In genomic region chr12:10211975-10212622, GRCh38 we compare ENCODE assay signal across 1 cellular context.
A peak's percentile ranks its signal among the peaks of the same experiment; 100 is the strongest.
TF ChIP-seq lines count a peak whose summit lies in the region.

No MANE protein-coding gene starts in this region.

TF ChIP-seq in HepG2, 621 proteins besides CTCF, POLR2A, EP300 and RAD21 (continued from another document and continues in another):
- 0 out of 2 replicates have a peak, but pooled peaks have one; percentile 21 for TF ChIP-seq ZNF800 (CRISPR knock-in tag; IDR thresholded peaks at IDR 0.05)
- no peak for TF ChIP-seq ZNF362 (CRISPR knock-in tag; IDR thresholded peaks at IDR 0.05; ENCODE audit: borderline replicate concordance)
- TF ChIP-seq KAT8 (CRISPR knock-in tag; IDR thresholded peaks at IDR 0.05): peak; percentile 59
- TF ChIP-seq MNT (IDR thresholded peaks at IDR 0.05): peak; percentile 20; the same call in 1 of the 2 replicates
- peak; percentile 71; the same call in 1 of the 2 replicates for TF ChIP-seq RXRB (CRISPR knock-in tag; IDR thresholded peaks at IDR 0.05; ENCODE audit: borderline replicate concordance)
- peak; percentile 75 for TF ChIP-seq MLX (CRISPR knock-in tag; IDR thresholded peaks at IDR 0.05)
- no peak for TF ChIP-seq ZNF75D (CRISPR knock-in tag; IDR thresholded peaks at IDR 0.05; ENCODE audit: borderline replicate concordance)
- TF ChIP-seq SALL1 (CRISPR knock-in tag; IDR thresholded peaks at IDR 0.05): peak; percentile 86
- TF ChIP-seq ZNF12 (CRISPR knock-in tag; IDR thresholded peaks at IDR 0.05): 0 out of 2 replicates have a peak, but pooled peaks have one; percentile 8
- TF ChIP-seq JUN (CRISPR knock-in tag; IDR thresholded peaks at IDR 0.05): no peak
- no peak for TF ChIP-seq ZBTB33 (CRISPR knock-in tag; IDR thresholded peaks at IDR 0.05)
- TF ChIP-seq ZNF609 (CRISPR knock-in tag; IDR thresholded peaks at IDR 0.05; ENCODE audit: borderline replicate concordance): peak; percentile 17; the same call in 1 of the 2 replicates
- TF ChIP-seq TBX2 (CRISPR knock-in tag; IDR thresholded peaks at IDR 0.05; ENCODE audit: borderline replicate concordance): 0 out of 2 replicates have a peak, but pooled peaks have one; percentile 43
- no peak for TF ChIP-seq SRSF4 (IDR thresholded peaks at IDR 0.05; ENCODE audit: low read depth, low read length, poor library complexity, severe bottlenecking)
- TF ChIP-seq SOX6 (IDR thresholded peaks at IDR 0.05): no peak
- TF ChIP-seq SOX6 (CRISPR knock-in tag; IDR thresholded peaks at IDR 0.05): peak; percentile 74
- 0 out of 2 replicates have a peak, but pooled peaks have one; percentile 23 for TF ChIP-seq ZNF709 (CRISPR knock-in tag; IDR thresholded peaks at IDR 0.05)
- TF ChIP-seq THAP7 (CRISPR knock-in tag; IDR thresholded peaks at IDR 0.05): no peak
- TF ChIP-seq U2AF2 (IDR thresholded peaks at IDR 0.05; ENCODE audit: low read depth, low read length): no peak
- TF ChIP-seq ZNF737 (CRISPR knock-in tag; IDR thresholded peaks at IDR 0.05; ENCODE audit: borderline replicate concordance): no peak
- no peak for TF ChIP-seq ZBTB37 (CRISPR knock-in tag; IDR thresholded peaks at IDR 0.05)
- no peak for TF ChIP-seq ZNF138 (CRISPR knock-in tag; IDR thresholded peaks at IDR 0.05; ENCODE audit: low read depth)
- TF ChIP-seq ZNF576 (CRISPR knock-in tag; IDR thresholded peaks at IDR 0.05): no peak
- no peak for TF ChIP-seq ZNF318 (CRISPR knock-in tag; IDR thresholded peaks at IDR 0.05)
- TF ChIP-seq MAFF (IDR thresholded peaks at IDR 0.05; ENCODE audit: low read depth, low read length): peak; percentile 43; the same call in 1 of the 2 replicates
